ENCODE assay signal across 8 cellular contexts in genomic region chr7:135977742-135978066, GRCh38. TPM values are rescaled to one million over a fixed set of nuclear protein-coding genes. Genes with fewer than 3 reads are reported as not detected.
DNase-seq lines count a peak whose midpoint lies in the region; TF ChIP-seq lines count a peak whose summit lies in the region.

No MANE protein-coding gene starts in this region.

- H3K9ac ChIP-seq in fibroblast of lung (ENCODE audit: insufficient read depth, low read length): no peak overlapping the region

- peaks cover 43% of the 10 kb centered on the region for H3K79me2 ChIP-seq in fibroblast of lung (ENCODE audit: control insufficient read depth, insufficient read depth, low read length)

- TF ChIP-seq POLR2A in prostate gland (IDR thresholded peaks at IDR 0.05): no peak

- WGBS in prostate gland: 39% methylated on average over 6 of the region's 6 CpGs

- H3K27ac ChIP-seq in SJSA1 (peak overlapping the region; percentile 4; the same call in 1 of the 2 replicates), fibroblast of lung (ENCODE audit: insufficient read depth, low read length) (peak overlapping the region; percentile 86), prostate gland (peak overlapping the region; percentile 76 to 81)

- H3K4me1 ChIP-seq in SJSA1 (replicated peaks) (peaks cover 57% of the 10 kb centered on the region), fibroblast of lung (ENCODE audit: control insufficient read depth, extremely low read depth, insufficient read depth, low read length) (no peaks in the 10 kb centered on the region), prostate gland (replicated peaks) (peaks cover 5% of the 10 kb centered on the region)

- H3K9me3 ChIP-seq in SJSA1 (replicated peaks) (no peaks in the 10 kb centered on the region), fibroblast of lung (ENCODE audit: control insufficient read depth, insufficient read depth, low read depth, low read length) (no peaks in the 10 kb centered on the region), prostate gland (no peaks in the 10 kb centered on the region)

- H3K4me3 ChIP-seq in GM12864 (ENCODE audit: low read depth, low read length) (peak overlapping the region; percentile 79; the same call in 1 of the 2 replicates), SJSA1 (peak overlapping the region; percentile 75), fibroblast of lung (replicated peaks in 1 of 4; ENCODE audit: control extremely low read depth in 1 of 4, insufficient read depth in 1 of 4, low read depth in 3 of 4, low read length in 4 of 4) (peak overlapping the region; percentile 87 to 96 (median 92)), prostate gland (peak overlapping the region; percentile 88 to 91)

- peak overlapping the region; percentile 72 for H3K4me2 ChIP-seq in fibroblast of lung (ENCODE audit: extremely low read depth, insufficient read depth, low read length)

- TF ChIP-seq CTCF in GM12864 (IDR thresholded peaks at IDR 0.05; ENCODE audit: low read depth, low read length, missing control alignments) (no peak), fibroblast of lung (conservative IDR thresholded peaks at IDR 0.05 in 1 of 2, IDR thresholded peaks at IDR 0.05 in 1 of 2; ENCODE audit: low read depth in 1 of 2, low read length in 2 of 2) (no peak), prostate gland (IDR thresholded peaks at IDR 0.05) (no peak)

- H2AFZ ChIP-seq in fibroblast of lung (ENCODE audit: low read length): peak overlapping the region; percentile 89

- H3K27me3 ChIP-seq in SJSA1 (replicated peaks) (no peaks in the 10 kb centered on the region), fibroblast of lung (ENCODE audit: control insufficient read depth, insufficient read depth, low read length) (no peaks in the 10 kb centered on the region), prostate gland (replicated peaks; ENCODE audit: insufficient read depth) (no peaks in the 10 kb centered on the region)

- H3K36me3 ChIP-seq in SJSA1 (peaks cover 37% of the 10 kb centered on the region), fibroblast of lung (ENCODE audit: control insufficient read depth, insufficient read depth, low read length) (no peaks in the 10 kb centered on the region), prostate gland (no peaks in the 10 kb centered on the region)

- DNase-seq in GM12864 (ENCODE audit: low read depth) (no peak), SJSA1 (ENCODE audit: low read depth in 1 of 2, low spot score in 2 of 2) (no peak), fibroblast of lung (ENCODE audit: low read depth in 2 of 2) (no peak), prostate gland (ENCODE audit: low spot score) (no peak), NCI-H1436 treated with DMSO at 0.1 percent for 48 hours (lab: John Stamatoyannopoulos, UW) (no peak)
- no peak for DNase-seq in activated CD4-positive, CD25-positive, alpha-beta regulatory T cell treated with anti-CD3 and anti-CD28 coated beads, Interleukin-2, amount 50 U/mL, for 72 hours
- no peak for DNase-seq in stimulated activated CD4-positive, alpha-beta T cell treated with anti-CD3 and anti-CD28 coated beads, Interleukin-1b, Interleukin-23, amount 100 ng/mL, for 48 hours
- no peak for DNase-seq in stimulated activated naive CD4-positive, alpha-beta T cell treated with Interleukin-2 at 50 U/mL for 16 hours (lab: John Stamatoyannopoulos, UW)

- intact Hi-C loops in prostate gland (cut with DNase I): loop anchor here (5.0 kb wide), 1 partner anchor 315 kb away; the partner anchor contains the start of gene STMP1

- H4K20me1 ChIP-seq in fibroblast of lung (ENCODE audit: control insufficient read depth, extremely low read depth, insufficient read depth, low read length): peaks cover 3% of the 10 kb centered on the region

RNA-seq across cellular contexts. Expression of gene MTPN, which starts 0.5 kb away (rescaled TPM):
- total RNA-seq in SJSA1 (2014; rRNA removed; shearing (Covaris generic)): 91.3 and 108 TPM in 2 replicates
- total RNA-seq in fibroblast of lung (104 and 158 TPM in 2 replicates), prostate gland (100 to 1,000 TPM in 1 of 2 donors, 10 to 100 TPM in 1; 85.6 to 137 TPM)
- 193 and 215 TPM in 2 replicates for polyA plus RNA-seq in fibroblast of lung
- polyA plus RNA-seq in fibroblast of lung (2012): 157 and 167 TPM in 2 replicates
- polyA minus RNA-seq in fibroblast of lung (ENCODE audit: low replicate concordance): 58.7 and 70.2 TPM in 2 replicates

Comparison
In these comparisons a context has a peak if more than half of its experiments do, and no peak if none do; other contexts are left out.
1. H3K27ac ChIP-seq: peak in every context shown above with its lines; median percentile 86 in fibroblast of lung; 78 in prostate gland; 4 in SJSA1.